Comparison of ENCODE assay signal across 1 cellular context in genomic region chr11:6618117-6619020, GRCh38.
TF ChIP-seq lines count a peak whose summit lies in the region.

No MANE protein-coding gene starts in this region.

TF ChIP-seq in K562, 482 proteins besides CTCF, POLR2A, EP300 and RAD21 (continued from another document and continues in another):
- TF ChIP-seq ZNF318 (IDR thresholded peaks at IDR 0.05; ENCODE audit: borderline replicate concordance in 1 of 2, low read depth in 1 of 2) (peak in 1 of 2 experiments; percentile 83; a peak in 2 of 4 replicates), ARID1B (IDR thresholded peaks at IDR 0.05) (peak; percentile 58), RBM15 (IDR thresholded peaks at IDR 0.05; ENCODE audit: insufficient read depth, low read length) (no peak), NFXL1 (CRISPR knock-in tag; IDR thresholded peaks at IDR 0.05) (no peak), U2AF1 (optimal IDR thresholded peaks at IDR 0.05; ENCODE audit: low read depth, low read length) (no peak), PHB2 (IDR thresholded peaks at IDR 0.05; ENCODE audit: low read depth) (no peak), STAG1 (CRISPR knock-in tag; IDR thresholded peaks at IDR 0.05; ENCODE audit: borderline replicate concordance) (no peak), ZNF57 (CRISPR knock-in tag; IDR thresholded peaks at IDR 0.05) (peak; percentile 99), CC2D1A (IDR thresholded peaks at IDR 0.05) (no peak), TEAD4 (IDR thresholded peaks at IDR 0.05; ENCODE audit: low read length) (no peak), TEAD4 (CRISPR knock-in tag; IDR thresholded peaks at IDR 0.05; ENCODE audit: borderline replicate concordance) (no peak), MAFK (IDR thresholded peaks at IDR 0.05; ENCODE audit: low read length) (peak; percentile 26; the same call in 1 of the 2 replicates), HSF4 (CRISPR knock-in tag; IDR thresholded peaks at IDR 0.05; ENCODE audit: borderline replicate concordance) (no peak), ZNF696 (CRISPR knock-in tag; conservative IDR thresholded peaks at IDR 0.05) (no peak), TFAM (CRISPR knock-in tag; conservative IDR thresholded peaks at IDR 0.05) (no peak), SMC3 (conservative IDR thresholded peaks at IDR 0.05; ENCODE audit: insufficient read depth, low read depth, low read length) (no peak), BCL6 (CRISPR knock-in tag; IDR thresholded peaks at IDR 0.05) (no peak), MLLT1 (IDR thresholded peaks at IDR 0.05) (no peak), ETS1 (conservative IDR thresholded peaks at IDR 0.05; ENCODE audit: control insufficient read depth, low read depth, low read length) (no peak), NR1H2 (CRISPR knock-in tag; IDR thresholded peaks at IDR 0.05) (no peak), ZNF384 (IDR thresholded peaks at IDR 0.05; ENCODE audit: low read depth, low read length) (no peak), RBM39 (optimal IDR thresholded peaks at IDR 0.05; ENCODE audit: low read depth, low read length) (no peak), ESRRB (CRISPR knock-in tag; IDR thresholded peaks at IDR 0.05; ENCODE audit: borderline replicate concordance) (no peak), KAT7 (CRISPR knock-in tag; IDR thresholded peaks at IDR 0.05; ENCODE audit: borderline replicate concordance) (0 out of 2 replicates have a peak, but pooled peaks have one; percentile 38), EP400 (IDR thresholded peaks at IDR 0.05) (peak; percentile 43; the same call in 1 of the 2 replicates), ATF1 (CRISPR knock-in tag; IDR thresholded peaks at IDR 0.05) (no peak), ATF1 (tag; IDR thresholded peaks at IDR 0.05) (no peak), FIP1L1 (IDR thresholded peaks at IDR 0.05; ENCODE audit: low read depth, low read length, poor library complexity, severe bottlenecking) (no peak), ZFX (CRISPR knock-in tag; IDR thresholded peaks at IDR 0.05) (no peak), ZNF76 (CRISPR knock-in tag; IDR thresholded peaks at IDR 0.05; ENCODE audit: borderline replicate concordance) (no peak), PTTG1 (tag; IDR thresholded peaks at IDR 0.05; ENCODE audit: low read depth) (no peak), ZNF445 (CRISPR knock-in tag; IDR thresholded peaks at IDR 0.05; ENCODE audit: low read depth) (no peak), HDAC8 (tag; IDR thresholded peaks at IDR 0.05) (no peak), PHB (CRISPR knock-in tag; IDR thresholded peaks at IDR 0.05) (no peak)
- TF ChIP-seq, protein P1, sequence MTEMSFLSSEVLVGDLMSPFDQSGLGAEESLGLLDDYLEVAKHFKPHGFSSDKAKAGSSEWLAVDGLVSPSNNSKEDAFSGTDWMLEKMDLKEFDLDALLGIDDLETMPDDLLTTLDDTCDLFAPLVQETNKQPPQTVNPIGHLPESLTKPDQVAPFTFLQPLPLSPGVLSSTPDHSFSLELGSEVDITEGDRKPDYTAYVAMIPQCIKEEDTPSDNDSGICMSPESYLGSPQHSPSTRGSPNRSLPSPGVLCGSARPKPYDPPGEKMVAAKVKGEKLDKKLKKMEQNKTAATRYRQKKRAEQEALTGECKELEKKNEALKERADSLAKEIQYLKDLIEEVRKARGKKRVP (CRISPR knock-in tag; IDR thresholded peaks at IDR 0.05): no peak
- TF ChIP-seq, protein P2, sequence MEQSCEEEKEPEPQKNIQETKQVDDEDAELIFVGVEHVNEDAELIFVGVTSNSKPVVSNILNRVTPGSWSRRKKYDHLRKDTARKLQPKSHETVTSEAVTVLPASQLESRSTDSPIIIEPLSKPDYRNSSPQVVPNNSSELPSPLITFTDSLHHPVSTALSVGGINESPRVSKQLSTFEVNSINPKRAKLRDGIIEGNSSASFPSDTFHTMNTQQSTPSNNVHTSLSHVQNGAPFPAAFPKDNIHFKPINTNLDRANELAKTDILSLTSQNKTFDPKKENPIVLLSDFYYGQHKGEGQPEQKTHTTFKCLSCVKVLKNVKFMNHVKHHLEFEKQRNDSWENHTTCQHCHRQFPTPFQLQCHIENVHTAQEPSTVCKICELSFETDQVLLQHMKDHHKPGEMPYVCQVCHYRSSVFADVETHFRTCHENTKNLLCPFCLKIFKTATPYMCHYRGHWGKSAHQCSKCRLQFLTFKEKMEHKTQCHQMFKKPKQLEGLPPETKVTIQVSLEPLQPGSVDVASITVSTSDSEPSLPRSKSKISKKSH (CRISPR knock-in tag; IDR thresholded peaks at IDR 0.05): no peak
- TF ChIP-seq, protein P3, sequence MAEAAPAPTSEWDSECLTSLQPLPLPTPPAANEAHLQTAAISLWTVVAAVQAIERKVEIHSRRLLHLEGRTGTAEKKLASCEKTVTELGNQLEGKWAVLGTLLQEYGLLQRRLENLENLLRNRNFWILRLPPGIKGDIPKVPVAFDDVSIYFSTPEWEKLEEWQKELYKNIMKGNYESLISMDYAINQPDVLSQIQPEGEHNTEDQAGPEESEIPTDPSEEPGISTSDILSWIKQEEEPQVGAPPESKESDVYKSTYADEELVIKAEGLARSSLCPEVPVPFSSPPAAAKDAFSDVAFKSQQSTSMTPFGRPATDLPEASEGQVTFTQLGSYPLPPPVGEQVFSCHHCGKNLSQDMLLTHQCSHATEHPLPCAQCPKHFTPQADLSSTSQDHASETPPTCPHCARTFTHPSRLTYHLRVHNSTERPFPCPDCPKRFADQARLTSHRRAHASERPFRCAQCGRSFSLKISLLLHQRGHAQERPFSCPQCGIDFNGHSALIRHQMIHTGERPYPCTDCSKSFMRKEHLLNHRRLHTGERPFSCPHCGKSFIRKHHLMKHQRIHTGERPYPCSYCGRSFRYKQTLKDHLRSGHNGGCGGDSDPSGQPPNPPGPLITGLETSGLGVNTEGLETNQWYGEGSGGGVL (CRISPR knock-in tag; IDR thresholded peaks at IDR 0.05): no peak
- TF ChIP-seq, protein P4, sequence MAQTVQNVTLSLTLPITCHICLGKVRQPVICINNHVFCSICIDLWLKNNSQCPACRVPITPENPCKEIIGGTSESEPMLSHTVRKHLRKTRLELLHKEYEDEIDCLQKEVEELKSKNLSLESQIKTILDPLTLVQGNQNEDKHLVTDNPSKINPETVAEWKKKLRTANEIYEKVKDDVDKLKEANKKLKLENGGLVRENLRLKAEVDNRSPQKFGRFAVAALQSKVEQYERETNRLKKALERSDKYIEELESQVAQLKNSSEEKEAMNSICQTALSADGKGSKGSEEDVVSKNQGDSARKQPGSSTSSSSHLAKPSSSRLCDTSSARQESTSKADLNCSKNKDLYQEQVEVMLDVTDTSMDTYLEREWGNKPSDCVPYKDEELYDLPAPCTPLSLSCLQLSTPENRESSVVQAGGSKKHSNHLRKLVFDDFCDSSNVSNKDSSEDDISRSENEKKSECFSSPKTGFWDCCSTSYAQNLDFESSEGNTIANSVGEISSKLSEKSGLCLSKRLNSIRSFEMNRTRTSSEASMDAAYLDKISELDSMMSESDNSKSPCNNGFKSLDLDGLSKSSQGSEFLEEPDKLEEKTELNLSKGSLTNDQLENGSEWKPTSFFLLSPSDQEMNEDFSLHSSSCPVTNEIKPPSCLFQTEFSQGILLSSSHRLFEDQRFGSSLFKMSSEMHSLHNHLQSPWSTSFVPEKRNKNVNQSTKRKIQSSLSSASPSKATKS (CRISPR knock-in tag; IDR thresholded peaks at IDR 0.05): no peak
- TF ChIP-seq, protein P5, sequence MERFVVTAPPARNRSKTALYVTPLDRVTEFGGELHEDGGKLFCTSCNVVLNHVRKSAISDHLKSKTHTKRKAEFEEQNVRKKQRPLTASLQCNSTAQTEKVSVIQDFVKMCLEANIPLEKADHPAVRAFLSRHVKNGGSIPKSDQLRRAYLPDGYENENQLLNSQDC (CRISPR knock-in tag; IDR thresholded peaks at IDR 0.05): no peak
- TF ChIP-seq, protein P6, sequence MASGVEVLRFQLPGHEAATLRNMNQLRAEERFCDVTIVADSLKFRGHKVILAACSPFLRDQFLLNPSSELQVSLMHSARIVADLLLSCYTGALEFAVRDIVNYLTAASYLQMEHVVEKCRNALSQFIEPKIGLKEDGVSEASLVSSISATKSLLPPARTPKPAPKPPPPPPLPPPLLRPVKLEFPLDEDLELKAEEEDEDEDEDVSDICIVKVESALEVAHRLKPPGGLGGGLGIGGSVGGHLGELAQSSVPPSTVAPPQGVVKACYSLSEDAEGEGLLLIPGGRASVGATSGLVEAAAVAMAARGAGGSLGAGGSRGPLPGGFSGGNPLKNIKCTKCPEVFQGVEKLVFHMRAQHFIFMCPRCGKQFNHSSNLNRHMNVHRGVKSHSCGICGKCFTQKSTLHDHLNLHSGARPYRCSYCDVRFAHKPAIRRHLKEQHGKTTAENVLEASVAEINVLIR (CRISPR knock-in tag; IDR thresholded peaks at IDR 0.05): no peak
